Comparison of ENCODE assay signal across 17 cellular contexts in the genomic region with DNA sequence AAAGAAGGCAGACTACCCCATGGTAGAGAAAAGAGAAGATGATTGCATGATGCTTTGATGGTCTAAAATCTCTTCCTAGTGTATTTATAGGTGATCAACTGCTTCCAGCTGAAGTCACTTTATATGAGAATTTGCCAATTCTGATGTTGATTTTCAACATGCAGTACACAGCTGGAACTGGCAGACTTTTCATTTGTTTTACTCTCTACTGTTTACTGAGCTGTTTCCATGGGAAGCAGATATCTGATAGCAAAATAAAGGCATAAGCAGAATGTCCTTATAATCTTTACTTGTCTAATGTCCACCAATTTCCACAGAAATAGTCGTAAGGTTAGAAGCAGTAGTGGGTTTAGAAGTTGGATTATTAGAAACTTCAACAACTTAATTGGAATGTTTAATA.
"Had no signal": no experiment of that assay in that cellular context is flagged by ENCODE, and none has a peak within 500 bp of the region (broad histone marks: within the 10 kb centered on the region; RNA-seq: fewer than 3 reads in every experiment).

No MANE protein-coding gene starts in this region.

- H3K36me3 Mint-ChIP-seq: activated naive CD4-positive, alpha-beta T cell treated with anti-CD3 and anti-CD28 coated beads, Interleukin-2, amount 50 U/mL, for 72 hours had no signal

- H3K36me3 ChIP-seq: esophagus squamous epithelium, gastrocnemius medialis, heart right ventricle, left ventricle myocardium inferior, ovary, upper lobe of right lung had no signal

- H3K4me1 Mint-ChIP-seq: activated B cell treated with CpG ODN at 0.5 μM for 24 hours; neural crest cell; stimulated activated naive CD8-positive, alpha-beta T cell treated with anti-CD3 and anti-CD28 coated beads, Interleukin-15, amount 100 ng/mL, for 72 hours had no signal

- H3K27me3 Mint-ChIP-seq: stimulated activated naive CD8-positive, alpha-beta T cell treated with anti-CD3 and anti-CD28 coated beads, Interleukin-15, amount 100 ng/mL, for 72 hours had no signal

- H3K4me3 Mint-ChIP-seq: activated B cell treated with CpG ODN at 0.5 μM for 24 hours; neural crest cell; stimulated activated naive CD8-positive, alpha-beta T cell treated with anti-CD3 and anti-CD28 coated beads, Interleukin-15, amount 100 ng/mL, for 72 hours; T-helper 1 cell treated with Interleukin-12 subunit alpha and Interleukin-12 subunit beta and Interleukin-4 antibody, amounts not matched to agents 30 μg/mL and 1 μg/mL, for 36 hours had no signal

- H3K27me3 ChIP-seq: dorsolateral prefrontal cortex, esophagus squamous epithelium, gastrocnemius medialis, heart right ventricle, ovary, testis, upper lobe of right lung had no signal

- H3K9me3 Mint-ChIP-seq: activated B cell treated with CpG ODN at 0.5 μM for 24 hours; activated naive CD4-positive, alpha-beta T cell treated with anti-CD3 and anti-CD28 coated beads, Interleukin-2, amount 50 U/mL, for 72 hours; stimulated activated naive CD8-positive, alpha-beta T cell treated with anti-CD3 and anti-CD28 coated beads, Interleukin-15, amount 100 ng/mL, for 72 hours; T-helper 1 cell treated with Interleukin-12 subunit alpha and Interleukin-12 subunit beta and Interleukin-4 antibody, amounts not matched to agents 30 μg/mL and 1 μg/mL, for 36 hours had no signal

- ATAC-seq: activated naive CD4-positive, alpha-beta T cell treated with anti-CD3 and anti-CD28 coated beads, Interleukin-2, amount 50 U/mL, for 72 hours; gastrocnemius medialis; heart right ventricle; stimulated activated naive CD8-positive, alpha-beta T cell treated with anti-CD3 and anti-CD28 coated beads, Interleukin-15, amount 100 ng/mL, for 72 hours; upper lobe of right lung had no signal

- H3K27ac Mint-ChIP-seq: activated B cell treated with CpG ODN at 0.5 μM for 24 hours; activated naive CD4-positive, alpha-beta T cell treated with anti-CD3 and anti-CD28 coated beads, Interleukin-2, amount 50 U/mL, for 72 hours; stimulated activated naive CD8-positive, alpha-beta T cell treated with anti-CD3 and anti-CD28 coated beads, Interleukin-15, amount 100 ng/mL, for 72 hours; T-helper 1 cell treated with Interleukin-12 subunit alpha and Interleukin-12 subunit beta and Interleukin-4 antibody, amounts not matched to agents 30 μg/mL and 1 μg/mL, for 36 hours had no signal

- H3K27ac ChIP-seq: dorsolateral prefrontal cortex, esophagus squamous epithelium, gastrocnemius medialis, heart right ventricle, left ventricle myocardium inferior, ovary, testis, upper lobe of right lung had no signal

- H3K4me1 ChIP-seq: esophagus squamous epithelium, gastrocnemius medialis, heart right ventricle, left ventricle myocardium inferior, testis, upper lobe of right lung had no signal

- DNase-seq: activated B cell treated with CpG ODN at 0.5 μM for 24 hours; activated effector memory CD4-positive, alpha-beta T cell treated with anti-CD3 and anti-CD28 coated beads, Interleukin-2, amount 50 U/mL, for 16 hours; activated T-cell treated with anti-CD3 and anti-CD28 coated beads, Interleukin-2, amount 50 U/mL, for 1 hour; amygdala; dorsolateral prefrontal cortex; esophagus squamous epithelium; gastrocnemius medialis; heart right ventricle; left ventricle myocardium inferior; ovary; stimulated activated CD4-positive, alpha-beta T cell treated with anti-CD3 and anti-CD28 coated beads, Interleukin-4, amount 100 ng/mL, for 4 hours; stimulated activated naive CD8-positive, alpha-beta T cell treated with anti-CD3 and anti-CD28 coated beads, Interleukin-15, amount 100 ng/mL, for 72 hours; testis; upper lobe of right lung had no signal

- H3K9me3 ChIP-seq: esophagus squamous epithelium, gastrocnemius medialis, heart right ventricle, left ventricle myocardium inferior, ovary, testis, upper lobe of right lung had no signal

- H3K4me3 ChIP-seq: dorsolateral prefrontal cortex, esophagus squamous epithelium, gastrocnemius medialis, heart right ventricle, left ventricle myocardium inferior, ovary, testis, upper lobe of right lung had no signal
